In the genomic region with DNA sequence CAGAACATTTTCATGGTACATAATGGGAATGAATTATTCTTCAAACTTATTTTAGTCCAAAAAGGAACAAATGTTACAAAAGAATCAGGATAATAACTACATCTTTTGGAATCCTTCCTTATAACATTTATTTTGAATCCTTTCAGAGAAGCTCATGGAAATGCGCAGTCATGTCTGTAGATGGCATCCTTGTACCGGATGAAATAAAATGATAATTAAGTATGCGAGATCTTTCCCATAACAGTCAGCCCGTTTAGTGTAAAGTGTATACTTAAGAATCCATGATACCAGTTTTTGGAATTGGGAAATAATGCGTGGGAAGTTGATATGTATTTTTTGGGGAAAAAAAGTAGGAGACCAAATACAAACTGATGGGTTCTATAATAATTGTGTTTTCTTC, we compare ENCODE assay signal across 13 cellular contexts.
DNase-seq lines count a peak whose midpoint lies in the region; ATAC-seq and TF ChIP-seq lines count a peak whose summit lies in the region.
"Had no signal": no experiment of that assay in that cellular context is flagged by ENCODE, and none has a peak within 500 bp of the region (broad histone marks: within the 10 kb centered on the region; RNA-seq: fewer than 3 reads in every experiment).

No MANE protein-coding gene starts in this region.

- H3K36me3 ChIP-seq in hepatocyte (replicated peaks; ENCODE audit: insufficient read depth, low read depth): no peaks in the 10 kb centered on the region
- H3K36me3 ChIP-seq: SJCRH30 had no signal

- H2AFZ ChIP-seq in hepatocyte: no peak overlapping the region

- H3K27me3 ChIP-seq in AG04450 (ENCODE audit: control insufficient read depth, insufficient read depth, low read length): no peaks in the 10 kb centered on the region
- no peaks in the 10 kb centered on the region for H3K27me3 ChIP-seq in hepatocyte
- H3K27me3 ChIP-seq: SJCRH30 had no signal

- CTCF ChIA-PET in AG04450 (lab: Charles Lee) (interaction anchor here (1.0 kb wide), 1 partner anchor 341 kb away, joined by 9 read pairs; no protein-coding TSS in a partner anchor), Calu3 (lab: Charles Lee) (no interaction called here)

- ATAC-seq in SK-N-SH treated with all-trans-retinoic acid at 6 μM for 48 hours: peak; percentile 79
- ATAC-seq in HG03196 (IDR thresholded peaks at IDR 0.05; ENCODE audit: unreplicated experiment): no peak
- no peak for ATAC-seq in T-helper 17 cell
- ATAC-seq in HG03097 (IDR thresholded peaks at IDR 0.05; ENCODE audit: low FRiP score, unreplicated experiment): no peak

- no peaks in the 10 kb centered on the region for H3K36me3 Mint-ChIP-seq in T-helper 17 cell (ENCODE audit: low read depth)
- H3K36me3 Mint-ChIP-seq in Calu3 (ENCODE audit: insufficient read depth, unreplicated experiment): no peaks in the 10 kb centered on the region
- H3K36me3 Mint-ChIP-seq: IgD-negative memory B cell had no signal

- no peaks in the 10 kb centered on the region for H3K9me3 Mint-ChIP-seq in Calu3 (ENCODE audit: low read depth, unreplicated experiment)
- H3K9me3 Mint-ChIP-seq: dendritic cell treated with granulocyte-macrophage colony-stimulating factor and Interleukin-4, amounts not matched to agents 40 ng/mL and 50 ng/mL, for 4 days; IgD-negative memory B cell had no signal

- H3K4me3 ChIP-seq in AG04450 (ENCODE audit: low read depth, low read length) (no peak overlapping the region), hepatocyte (no peak overlapping the region)
- H3K4me3 ChIP-seq: SJCRH30 had no signal

- H3K4me1 Mint-ChIP-seq in T-helper 17 cell (no peaks in the 10 kb centered on the region), Calu3 (ENCODE audit: low read depth, unreplicated experiment) (no peaks in the 10 kb centered on the region)

- no peak overlapping the region for H3K27ac Mint-ChIP-seq in T-helper 17 cell
- H3K27ac Mint-ChIP-seq in Calu3 (ENCODE audit: unreplicated experiment): no peak overlapping the region
- H3K27ac Mint-ChIP-seq: dendritic cell treated with granulocyte-macrophage colony-stimulating factor and Interleukin-4, amounts not matched to agents 40 ng/mL and 50 ng/mL, for 4 days; IgD-negative memory B cell; progenitor cell of endocrine pancreas had no signal

- BruUV-seq in Calu3 (replicated peaks; lab: Mats Ljungman, UMichigan): no TSS peak

- DNase-seq in AG04450 (ENCODE audit: low read depth, low spot score): no peak
- peak; percentile 15 to 50 for DNase-seq in Kasumi-1 (lab: John Stamatoyannopoulos, UW)
- DNase-seq in hepatocyte (ENCODE audit: low spot score): peak; percentile 15
- no peak for DNase-seq in T-helper 17 cell
- DNase-seq in Calu3: no peak
- DNase-seq: activated T-cell treated with anti-CD3 and anti-CD28 coated beads for 4 hours had no signal

- H3K4me3 Mint-ChIP-seq in T-helper 17 cell (no peak overlapping the region), Calu3 (ENCODE audit: low read depth, unreplicated experiment) (no peak overlapping the region)
- H3K4me3 Mint-ChIP-seq: dendritic cell treated with granulocyte-macrophage colony-stimulating factor and Interleukin-4, amounts not matched to agents 40 ng/mL and 50 ng/mL, for 4 days; IgD-negative memory B cell had no signal

- H3K27ac ChIP-seq in AG04450 (ENCODE audit: low read depth, low read length) (no peak overlapping the region), hepatocyte (no peak overlapping the region)
- H3K27ac ChIP-seq: SJCRH30 had no signal

- no peaks in the 10 kb centered on the region for H4K20me1 ChIP-seq in hepatocyte (ENCODE audit: insufficient read depth, poor library complexity, severe bottlenecking)

- intact Hi-C loops in Calu3 (cut with micrococcal nuclease; ENCODE audit: unreplicated experiment): no loop called here

- no peak overlapping the region for H3K4me2 ChIP-seq in hepatocyte

- POLR2A ChIA-PET in AG04450 (lab: Yijun Ruan, JAX): no interaction called here

- H3K9me2 ChIP-seq in hepatocyte (replicated peaks; ENCODE audit: insufficient read depth): no peaks in the 10 kb centered on the region

- peak; percentile 36 for TF ChIP-seq CTCF in AG04450 (IDR thresholded peaks at IDR 0.05; ENCODE audit: low read depth, low read length)
- TF ChIP-seq CTCF in hepatocyte (IDR thresholded peaks at IDR 0.05; ENCODE audit: poor library complexity): peak; percentile 53
- no peak for TF ChIP-seq CTCF in Calu3 (IDR thresholded peaks at IDR 0.05; ENCODE audit: unreplicated experiment)

- no peaks in the 10 kb centered on the region for H3K9me3 ChIP-seq in AG04450 (ENCODE audit: control insufficient read depth, insufficient read depth, low read length)
- no peaks in the 10 kb centered on the region for H3K9me3 ChIP-seq in hepatocyte (ENCODE audit: low read depth)
- no peaks in the 10 kb centered on the region for H3K9me3 ChIP-seq in T-helper 17 cell (ENCODE audit: control insufficient read depth, low read length, poor library complexity, severe bottlenecking)
- H3K9me3 ChIP-seq: SJCRH30 had no signal

- no peaks in the 10 kb centered on the region for H3K79me2 ChIP-seq in hepatocyte

- H3K27me3 Mint-ChIP-seq in T-helper 17 cell (no peaks in the 10 kb centered on the region), Calu3 (ENCODE audit: unreplicated experiment) (no peaks in the 10 kb centered on the region)
- H3K27me3 Mint-ChIP-seq: dendritic cell treated with granulocyte-macrophage colony-stimulating factor and Interleukin-4, amounts not matched to agents 40 ng/mL and 50 ng/mL, for 4 days; IgD-negative memory B cell; progenitor cell of endocrine pancreas had no signal

- no peaks in the 10 kb centered on the region for H3K4me1 ChIP-seq in hepatocyte (ENCODE audit: insufficient read depth)

- WGBS in hepatocyte (ENCODE audit: low lambda C conversion rate, missing lambda C conversion rate): 63% methylated on average over 5 of the region's 5 CpGs

TF ChIP-seq in SK-N-SH treated with all-trans-retinoic acid at 6 μM for 48 hours, 23 proteins besides CTCF, POLR2A, EP300 and RAD21:
- TF ChIP-seq ESRRG (CRISPR knock-in tag; IDR thresholded peaks at IDR 0.05): no peak
- no peak for TF ChIP-seq CSDC2 (CRISPR knock-in tag; IDR thresholded peaks at IDR 0.05)
- TF ChIP-seq, protein P1, sequence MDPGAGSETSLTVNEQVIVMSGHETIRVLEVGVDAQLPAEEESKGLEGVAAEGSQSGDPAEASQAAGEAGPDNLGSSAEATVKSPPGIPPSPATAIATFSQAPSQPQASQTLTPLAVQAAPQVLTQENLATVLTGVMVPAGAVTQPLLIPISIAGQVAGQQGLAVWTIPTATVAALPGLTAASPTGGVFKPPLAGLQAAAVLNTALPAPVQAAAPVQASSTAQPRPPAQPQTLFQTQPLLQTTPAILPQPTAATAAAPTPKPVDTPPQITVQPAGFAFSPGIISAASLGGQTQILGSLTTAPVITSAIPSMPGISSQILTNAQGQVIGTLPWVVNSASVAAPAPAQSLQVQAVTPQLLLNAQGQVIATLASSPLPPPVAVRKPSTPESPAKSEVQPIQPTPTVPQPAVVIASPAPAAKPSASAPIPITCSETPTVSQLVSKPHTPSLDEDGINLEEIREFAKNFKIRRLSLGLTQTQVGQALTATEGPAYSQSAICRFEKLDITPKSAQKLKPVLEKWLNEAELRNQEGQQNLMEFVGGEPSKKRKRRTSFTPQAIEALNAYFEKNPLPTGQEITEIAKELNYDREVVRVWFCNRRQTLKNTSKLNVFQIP (CRISPR knock-in tag; IDR thresholded peaks at IDR 0.05; ENCODE audit: borderline replicate concordance, low read depth): no peak
- TF ChIP-seq, protein P2, sequence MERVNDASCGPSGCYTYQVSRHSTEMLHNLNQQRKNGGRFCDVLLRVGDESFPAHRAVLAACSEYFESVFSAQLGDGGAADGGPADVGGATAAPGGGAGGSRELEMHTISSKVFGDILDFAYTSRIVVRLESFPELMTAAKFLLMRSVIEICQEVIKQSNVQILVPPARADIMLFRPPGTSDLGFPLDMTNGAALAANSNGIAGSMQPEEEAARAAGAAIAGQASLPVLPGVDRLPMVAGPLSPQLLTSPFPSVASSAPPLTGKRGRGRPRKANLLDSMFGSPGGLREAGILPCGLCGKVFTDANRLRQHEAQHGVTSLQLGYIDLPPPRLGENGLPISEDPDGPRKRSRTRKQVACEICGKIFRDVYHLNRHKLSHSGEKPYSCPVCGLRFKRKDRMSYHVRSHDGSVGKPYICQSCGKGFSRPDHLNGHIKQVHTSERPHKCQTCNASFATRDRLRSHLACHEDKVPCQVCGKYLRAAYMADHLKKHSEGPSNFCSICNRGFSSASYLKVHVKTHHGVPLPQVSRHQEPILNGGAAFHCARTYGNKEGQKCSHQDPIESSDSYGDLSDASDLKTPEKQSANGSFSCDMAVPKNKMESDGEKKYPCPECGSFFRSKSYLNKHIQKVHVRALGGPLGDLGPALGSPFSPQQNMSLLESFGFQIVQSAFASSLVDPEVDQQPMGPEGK (CRISPR knock-in tag; IDR thresholded peaks at IDR 0.05; ENCODE audit: borderline replicate concordance): no peak

Comparison
In these comparisons a context has a peak if more than half of its experiments do, and no peak if none do; other contexts are left out.
1. DNase-seq: peak in Kasumi-1 (2 of 2) and hepatocyte (single experiment); none in AG04450 (single experiment), T-helper 17 cell (0 of 3) and Calu3 (single experiment).